Comparison of ENCODE assay signal across 17 cellular contexts in genomic region chr14:102697125-102697900, GRCh38.
DNase-seq lines count a peak whose midpoint lies in the region; ATAC-seq, FAIRE-seq and TF ChIP-seq lines count a peak whose summit lies in the region.
"Had no signal": no experiment of that assay in that cellular context is flagged by ENCODE, and none has a peak within 500 bp of the region (broad histone marks: within the 10 kb centered on the region; RNA-seq: fewer than 3 reads in every experiment).

No MANE protein-coding gene starts in this region.

- peak overlapping the region; percentile 14 for H3K27ac Mint-ChIP-seq in activated T-cell treated with anti-CD3 and anti-CD28 coated beads, Interleukin-2, amount 50 U/mL, for 24 hours
- no peak overlapping the region for H3K27ac Mint-ChIP-seq in activated T-cell treated with anti-CD3 and anti-CD28 coated beads, Interleukin-2, amount 50 U/mL, for 72 hours
- H3K27ac Mint-ChIP-seq in chondrocyte (ENCODE audit: unreplicated experiment) (peak overlapping the region; percentile 2), osteocyte (ENCODE audit: unreplicated experiment) (peak overlapping the region; percentile 11)
- H3K27ac Mint-ChIP-seq: stimulated activated naive CD8-positive, alpha-beta T cell treated with anti-CD3 and anti-CD28 coated beads, Interleukin-15, amount 100 ng/mL, for 72 hours had no signal

- peaks cover 38% of the 10 kb centered on the region for H3K4me1 Mint-ChIP-seq in activated T-cell treated with anti-CD3 and anti-CD28 coated beads, Interleukin-2, amount 50 U/mL, for 24 hours (ENCODE audit: low read depth)
- peaks cover 32% of the 10 kb centered on the region for H3K4me1 Mint-ChIP-seq in activated T-cell treated with anti-CD3 and anti-CD28 coated beads, Interleukin-2, amount 50 U/mL, for 72 hours (ENCODE audit: low read depth)
- H3K4me1 Mint-ChIP-seq in chondrocyte (ENCODE audit: low read depth) (peaks cover 56% of the 10 kb centered on the region), osteocyte (ENCODE audit: unreplicated experiment) (peaks cover 44% of the 10 kb centered on the region)

- peaks cover 15% of the 10 kb centered on the region for H3K9me3 ChIP-seq in KOPT-K1 (ENCODE audit: insufficient read depth, low read length, poor library complexity, severe bottlenecking)
- H3K9me3 ChIP-seq: SJSA1 had no signal

- peaks cover 20% of the 10 kb centered on the region for H3K36me3 ChIP-seq in KOPT-K1 (ENCODE audit: insufficient read depth, low read length)

- peaks cover 16% of the 10 kb centered on the region for H3K36me3 Mint-ChIP-seq in activated T-cell treated with anti-CD3 and anti-CD28 coated beads, Interleukin-2, amount 50 U/mL, for 24 hours (ENCODE audit: low read depth)
- peaks cover 0 to 9% of the 10 kb centered on the region in 2 donors for H3K36me3 Mint-ChIP-seq in activated T-cell treated with anti-CD3 and anti-CD28 coated beads, Interleukin-2, amount 50 U/mL, for 72 hours (ENCODE audit: insufficient read depth in 2 of 2)
- H3K36me3 Mint-ChIP-seq in chondrocyte (ENCODE audit: low read depth) (no peaks in the 10 kb centered on the region), osteocyte (ENCODE audit: unreplicated experiment) (peaks cover 3% of the 10 kb centered on the region)

- H3K4me3 Mint-ChIP-seq in activated T-cell treated with anti-CD3 and anti-CD28 coated beads, Interleukin-2, amount 50 U/mL, for 24 hours: no peak overlapping the region
- no peak overlapping the region for H3K4me3 Mint-ChIP-seq in activated T-cell treated with anti-CD3 and anti-CD28 coated beads, Interleukin-2, amount 50 U/mL, for 72 hours
- H3K4me3 Mint-ChIP-seq in chondrocyte (ENCODE audit: unreplicated experiment) (no peak overlapping the region), osteocyte (ENCODE audit: unreplicated experiment) (no peak overlapping the region)
- H3K4me3 Mint-ChIP-seq: stimulated activated naive CD8-positive, alpha-beta T cell treated with anti-CD3 and anti-CD28 coated beads, Interleukin-15, amount 100 ng/mL, for 72 hours had no signal

- no peak for FAIRE-seq in RCC 7860 (lab: Jason Lieb, UNC)
- FAIRE-seq: urothelium cell line had no signal

- H3K27me3 Mint-ChIP-seq in activated T-cell treated with anti-CD3 and anti-CD28 coated beads, Interleukin-2, amount 50 U/mL, for 24 hours: no peaks in the 10 kb centered on the region
- no peaks in the 10 kb centered on the region for H3K27me3 Mint-ChIP-seq in activated T-cell treated with anti-CD3 and anti-CD28 coated beads, Interleukin-2, amount 50 U/mL, for 72 hours (ENCODE audit: low read depth)
- H3K27me3 Mint-ChIP-seq in chondrocyte (ENCODE audit: low read depth): no peaks in the 10 kb centered on the region
- H3K27me3 Mint-ChIP-seq in osteocyte (ENCODE audit: unreplicated experiment): no peaks in the 10 kb centered on the region
- H3K27me3 Mint-ChIP-seq: stimulated activated naive CD8-positive, alpha-beta T cell treated with anti-CD3 and anti-CD28 coated beads, Interleukin-15, amount 100 ng/mL, for 72 hours had no signal

- no peaks in the 10 kb centered on the region for H3K9me3 Mint-ChIP-seq in activated T-cell treated with anti-CD3 and anti-CD28 coated beads, Interleukin-2, amount 50 U/mL, for 24 hours
- no peaks in the 10 kb centered on the region for H3K9me3 Mint-ChIP-seq in activated T-cell treated with anti-CD3 and anti-CD28 coated beads, Interleukin-2, amount 50 U/mL, for 72 hours
- H3K9me3 Mint-ChIP-seq in chondrocyte (ENCODE audit: low read depth) (no peaks in the 10 kb centered on the region), osteocyte (ENCODE audit: unreplicated experiment) (no peaks in the 10 kb centered on the region)
- H3K9me3 Mint-ChIP-seq: stimulated activated naive CD8-positive, alpha-beta T cell treated with anti-CD3 and anti-CD28 coated beads, Interleukin-15, amount 100 ng/mL, for 72 hours had no signal

- no peak for DNase-seq in activated T-cell treated with anti-CD3 and anti-CD28 coated beads, Interleukin-2, amount 50 U/mL, for 24 hours
- DNase-seq in activated T-cell treated with anti-CD3 and anti-CD28 coated beads, Interleukin-2, amount 50 U/mL, for 72 hours: no peak
- DNase-seq in chondrocyte (ENCODE audit: low spot score) (no peak), osteocyte (ENCODE audit: extremely low spot score, unreplicated experiment) (no peak), AML-193 (lab: John Stamatoyannopoulos, UW) (no peak), COR-L47 (lab: John Stamatoyannopoulos, UW) (no peak), RCC 7860 (ENCODE audit: low spot score) (no peak)
- DNase-seq: activated CD4-positive, alpha-beta T cell treated with anti-CD3 and anti-CD28 coated beads, Interleukin-2, amount 50 U/mL, for 4 hours; erythroblast; KBM-7; kidney glomerular epithelial cell; NCI-H1417 treated with DMSO at 0.1 percent for 48 hours; NCI-H345; stimulated activated naive CD8-positive, alpha-beta T cell treated with anti-CD3 and anti-CD28 coated beads, Interleukin-15, amount 100 ng/mL, for 72 hours had no signal

- no peak for TF ChIP-seq CTCF in chondrocyte (IDR thresholded peaks at IDR 0.05)
- TF ChIP-seq CTCF in osteocyte (IDR thresholded peaks at IDR 0.05): no peak

- peak overlapping the region; percentile 51 for H3K27ac ChIP-seq in KOPT-K1 (ENCODE audit: low read depth, low read length, poor library complexity, severe bottlenecking)
- H3K27ac ChIP-seq: SJSA1 had no signal

- ATAC-seq in activated T-cell treated with anti-CD3 and anti-CD28 coated beads, Interleukin-2, amount 50 U/mL, for 72 hours (replicated peaks in 1 of 2): no peak
- ATAC-seq: stimulated activated naive CD8-positive, alpha-beta T cell treated with anti-CD3 and anti-CD28 coated beads, Interleukin-15, amount 100 ng/mL, for 72 hours had no signal
